In genomic region chr15:32956006-32956405, GRCh38 we compare ENCODE assay signal across 8 cellular contexts.
DNase-seq lines count a peak whose midpoint lies in the region; ATAC-seq lines count a peak whose summit lies in the region.

No MANE protein-coding gene starts in this region.

- H3K36me3 ChIP-seq in SK-N-MC (ENCODE audit: insufficient read depth, low read length), result no peaks in the 10 kb centered on the region

- no peak overlapping the region for H3K4me3 ChIP-seq in SK-N-MC

- no peak overlapping the region for H3K9ac ChIP-seq in SK-N-MC (ENCODE audit: insufficient read length)

- no peak for ATAC-seq in GM19467 (IDR thresholded peaks at IDR 0.05; ENCODE audit: unreplicated experiment)
- ATAC-seq in HG03025 (IDR thresholded peaks at IDR 0.05; ENCODE audit: low FRiP score, unreplicated experiment), result no peak
- no peak for ATAC-seq in GM21367 (IDR thresholded peaks at IDR 0.05; ENCODE audit: unreplicated experiment)

- peak; percentile 18 for DNase-seq in CD1c-positive myeloid dendritic cell (ENCODE audit: extremely low spot score)
- peak; percentile 22 for DNase-seq in HK-2 (ENCODE audit: unreplicated experiment)
- peak; percentile 1 for DNase-seq in SK-N-MC (ENCODE audit: low read depth, low spot score)
- peak; percentile 69 for DNase-seq in glomerular visceral epithelial cell (ENCODE audit: extremely low spot score)
- peak; percentile 84 for DNase-seq in stromal cell of bone marrow (ENCODE audit: low read depth)

- H3K9me3 ChIP-seq in SK-N-MC (ENCODE audit: low read depth, low read length), result no peaks in the 10 kb centered on the region

- no peak overlapping the region for H3K27ac ChIP-seq in SK-N-MC

Comparison
In these comparisons a context has a peak if more than half of its experiments do, and no peak if none do; other contexts are left out.
1. DNase-seq: peak in every context shown above with its lines; median percentile 84 in stromal cell of bone marrow; 69 in glomerular visceral epithelial cell; 22 in HK-2; 18 in CD1c-positive myeloid dendritic cell; 1 in SK-N-MC.